In the genomic region with DNA sequence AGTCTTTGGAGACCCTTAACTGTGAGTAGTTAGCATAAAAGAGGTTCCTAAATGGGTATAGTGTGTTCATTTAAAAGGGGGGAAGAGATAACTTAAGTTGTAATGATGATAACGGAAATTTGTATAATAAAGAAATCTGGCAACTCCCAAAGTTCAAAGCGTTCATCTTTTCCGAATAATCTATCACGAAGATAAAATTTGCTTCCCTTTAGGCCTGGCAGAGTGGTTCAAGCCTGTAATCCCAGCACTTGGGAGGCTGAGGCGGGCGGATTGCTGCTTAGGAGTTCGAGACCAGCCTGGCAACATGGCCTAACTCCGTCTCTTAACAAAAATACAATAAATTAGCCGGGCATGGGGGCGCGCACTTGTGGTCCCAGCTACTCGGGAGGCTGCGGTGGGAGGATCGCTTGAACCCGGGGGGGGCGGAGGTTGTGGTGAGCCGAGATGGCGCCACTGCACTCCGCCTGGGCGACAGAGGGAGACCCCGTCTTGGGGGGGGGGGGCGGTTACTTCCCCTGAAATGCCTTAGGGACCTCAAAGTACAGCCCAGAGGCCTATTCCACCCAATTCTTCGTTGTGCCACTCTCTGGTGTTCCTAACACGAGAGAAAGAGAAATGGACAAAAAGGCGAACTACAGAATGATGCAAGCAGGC, we compare ENCODE assay signal across 8 cellular contexts.
DNase-seq lines count a peak whose midpoint lies in the region; ATAC-seq and TF ChIP-seq lines count a peak whose summit lies in the region.

No MANE protein-coding gene starts in this region.

- H3K9ac ChIP-seq in adipocyte (ENCODE audit: low read length) (peak overlapping the region; percentile 97), iPS-20b (ENCODE audit: low read depth, low read length) (peak overlapping the region; percentile 89)

- peaks cover 7% of the 10 kb centered on the region for H3K4me1 ChIP-seq in adipocyte (ENCODE audit: control insufficient read depth, insufficient read depth, low read length)
- H3K4me1 ChIP-seq in iPS-20b (ENCODE audit: insufficient read depth, low read length): peaks cover 3% of the 10 kb centered on the region; the same call in 1 of the 2 replicates

- DNase-seq in EL: peak; percentile 22
- DNase-seq in RWPE1 (ENCODE audit: low spot score): no peak
- DNase-seq in adipocyte (ENCODE audit: low read depth): no peak
- peak; percentile 9 to 32 for DNase-seq in stimulated activated CD4-positive, alpha-beta T cell treated with anti-CD3 and anti-CD28 coated beads, Interleukin-15, amount 100 ng/mL, for 48 hours (ENCODE audit: low read depth in 2 of 2)
- DNase-seq in RPMI8226: no peak
- no peak for DNase-seq in germinal center (ENCODE audit: low spot score)

- POLR2A ChIA-PET in RWPE1 (lab: Yijun Ruan, JAX; ENCODE audit: low non-redundant PET): interaction anchor here (0.7 kb wide), 1 partner anchor 204 kb away, joined by 3 read pairs; no protein-coding TSS in a partner anchor

- TF ChIP-seq CTCF in RWPE1 (conservative IDR thresholded peaks at IDR 0.05; ENCODE audit: low read depth): no peak

- H3K4me3 ChIP-seq in adipocyte (ENCODE audit: low read length): peak overlapping the region; percentile 99
- H3K4me3 ChIP-seq in iPS-20b (ENCODE audit: low read length): peak overlapping the region; percentile 86

- no peaks in the 10 kb centered on the region for H3K9me3 ChIP-seq in adipocyte (ENCODE audit: control insufficient read depth, low read length)
- H3K9me3 ChIP-seq in iPS-20b (ENCODE audit: insufficient read depth, low read depth, low read length): peaks cover 6% of the 10 kb centered on the region; the same call in 1 of the 2 replicates

- CTCF ChIA-PET in RWPE1 (lab: Yijun Ruan, JAX): no interaction called here

- peak overlapping the region; percentile 87 for H3K27ac ChIP-seq in RWPE1
- H3K27ac ChIP-seq in iPS-20b (ENCODE audit: low read length): peak overlapping the region; percentile 21

- H3K36me3 ChIP-seq in adipocyte (ENCODE audit: control insufficient read depth, insufficient read depth, low read length, severe bottlenecking) (peaks cover 18% of the 10 kb centered on the region), iPS-20b (ENCODE audit: insufficient read depth, low read depth, low read length) (peaks cover 28% of the 10 kb centered on the region)

- no peak for ATAC-seq in HG03571 (IDR thresholded peaks at IDR 0.05; ENCODE audit: unreplicated experiment)

- no peaks in the 10 kb centered on the region for H3K27me3 ChIP-seq in adipocyte (replicated peaks; ENCODE audit: control insufficient read depth, insufficient read depth, low read length)
- H3K27me3 ChIP-seq in iPS-20b (ENCODE audit: insufficient read depth, low read length): no peaks in the 10 kb centered on the region

Comparison
In these comparisons a context has a peak if more than half of its experiments do, and no peak if none do; other contexts are left out.
1. DNase-seq: peak in EL (single experiment) and stimulated activated CD4-positive, alpha-beta T cell treated with anti-CD3 and anti-CD28 coated beads, Interleukin-15, amount 100 ng/mL, for 48 hours (2 of 2); none in RWPE1 (single experiment), adipocyte (single experiment), RPMI8226 (single experiment) and germinal center (single experiment).